Comparison of ENCODE assay signal across 14 cellular contexts in genomic region chr19:791605-792360, GRCh38. TPM values are rescaled to one million over a fixed set of nuclear protein-coding genes. Genes with fewer than 3 reads are reported as not detected.
A peak's percentile ranks its signal among the peaks of the same experiment; 100 is the strongest.
DNase-seq lines count a peak whose midpoint lies in the region; ATAC-seq and TF ChIP-seq lines count a peak whose summit lies in the region.
"Had no signal": no experiment of that assay in that cellular context is flagged by ENCODE, and none has a peak within 500 bp of the region (broad histone marks: within the 10 kb centered on the region; RNA-seq: fewer than 3 reads in every experiment).

No MANE protein-coding gene starts in this region.

- no peak overlapping the region for H3K4me3 ChIP-seq in Panc1 (ENCODE audit: low read depth in 2 of 2, low read length in 2 of 2)
- no peak overlapping the region for H3K4me3 ChIP-seq in heart left ventricle
- H3K4me3 ChIP-seq in stomach, result no peak overlapping the region
- no peak overlapping the region for H3K4me3 ChIP-seq in Peyer's patch

- H3K27ac ChIP-seq in Panc1 (ENCODE audit: low read length), result peak overlapping the region; percentile 39
- H3K27ac ChIP-seq in heart left ventricle, result peak overlapping the region in 11 of 12 donors; percentile 53 to 86 (median 76)
- peak overlapping the region in 4 of 5 donors; percentile 7 to 49 (median 46) for H3K27ac ChIP-seq in stomach
- peak overlapping the region in 2 of 4 donors; percentile 6 to 14 for H3K27ac ChIP-seq in Peyer's patch

- H3K36me3 Mint-ChIP-seq in activated CD4-positive, alpha-beta T cell treated with anti-CD3 and anti-CD28 coated beads, Interleukin-2, amount 10 ng/mL, durations not matched to agents 7 days and 5 days (ENCODE audit: low read depth), result no peaks in the 10 kb centered on the region

- whole genome bisulfite sequencing in heart left ventricle, 4 donors, result 43 to 59% (median 52%) methylated on average over 9 of the region's 9 CpGs
- WGBS in stomach, 5 donors, result 52 to 70% (median 61%) methylated on average over 9 of the region's 9 CpGs

- POLR2A ChIA-PET in Panc1 (lab: Charles Lee), result no interaction called here
- POLR2A ChIA-PET in activated CD4-positive, alpha-beta T cell treated with anti-CD3 and anti-CD28 coated beads, Interleukin-2, amount 10 ng/mL, durations not matched to agents 7 days and 5 days (lab: Charles Lee), result no interaction called here

- CTCF ChIA-PET in Panc1 (lab: Charles Lee), result interaction anchor here (0.6 kb wide), 1 partner anchor 9 kb away, joined by 10 read pairs; no protein-coding TSS in a partner anchor
- CTCF ChIA-PET in activated CD4-positive, alpha-beta T cell treated with anti-CD3 and anti-CD28 coated beads, Interleukin-2, amount 10 ng/mL, durations not matched to agents 7 days and 5 days (lab: Charles Lee), result no interaction called here

- H3K4me1 ChIP-seq in Panc1 (ENCODE audit: control insufficient read depth, insufficient read depth, low read length), result peaks cover 24% of the 10 kb centered on the region
- H3K4me1 ChIP-seq in heart left ventricle, result peaks cover 7 to 64% (median 41%) of the 10 kb centered on the region in 12 donors
- H3K4me1 ChIP-seq in stomach, result peaks cover 12 to 32% (median 22%) of the 10 kb centered on the region in 4 donors
- H3K4me1 ChIP-seq in Peyer's patch, result peaks cover 0 to 21% (median 5%) of the 10 kb centered on the region in 4 donors

- H3K9me3 ChIP-seq in Panc1 (ENCODE audit: control insufficient read depth, insufficient read depth, low read depth, low read length), result no peaks in the 10 kb centered on the region
- H3K9me3 ChIP-seq in heart left ventricle, result no peaks in the 10 kb centered on the region
- H3K9me3 ChIP-seq in stomach, result no peaks in the 10 kb centered on the region
- H3K9me3 ChIP-seq in Peyer's patch, result no peaks in the 10 kb centered on the region

- H3K9me3 Mint-ChIP-seq in activated CD4-positive, alpha-beta T cell treated with anti-CD3 and anti-CD28 coated beads, Interleukin-2, amount 10 ng/mL, durations not matched to agents 7 days and 5 days, result no peaks in the 10 kb centered on the region

- no peak overlapping the region for H3K27ac Mint-ChIP-seq in activated CD4-positive, alpha-beta T cell treated with anti-CD3 and anti-CD28 coated beads, Interleukin-2, amount 10 ng/mL, durations not matched to agents 7 days and 5 days
- H3K27ac Mint-ChIP-seq: activated CD4-positive, alpha-beta T cell treated with anti-CD3 and anti-CD28 coated beads for 36 hours had no signal

- TF ChIP-seq EP300 in stomach (IDR thresholded peaks at IDR 0.05), result no peak

- ATAC-seq in Panc1 (no peak), heart left ventricle (peak in 2 of 4 donors; percentile 21 to 22), GM19035 (IDR thresholded peaks at IDR 0.05; ENCODE audit: unreplicated experiment) (no peak)
- ATAC-seq: activated CD4-positive, alpha-beta T cell treated with anti-CD3 and anti-CD28 coated beads for 36 hours had no signal

- in situ Hi-C loops in Panc1 (cut with HindIII; ENCODE audit: low pct_unique_long_range_greater_than_20kb, low sequenced_read_pairs), result no loop called here

- no peaks in the 10 kb centered on the region; the same call in 1 of the 2 replicates for H3K36me3 ChIP-seq in Panc1 (ENCODE audit: control insufficient read depth, insufficient read depth, low read length)
- no peaks in the 10 kb centered on the region for H3K36me3 ChIP-seq in heart left ventricle
- no peaks in the 10 kb centered on the region for H3K36me3 ChIP-seq in stomach
- H3K36me3 ChIP-seq in Peyer's patch, result no peaks in the 10 kb centered on the region

- no peak for DNase-seq in Panc1 (ENCODE audit: low read depth, low spot score)
- DNase-seq in heart left ventricle, result peak in 2 of 5 donors; percentile 37 to 69
- no peak for DNase-seq in stomach
- DNase-seq in Peyer's patch, result no peak
- no peak for DNase-seq in activated CD4-positive, alpha-beta T cell treated with anti-CD3 and anti-CD28 coated beads, Interleukin-2, amount 10 ng/mL, durations not matched to agents 7 days and 5 days
- DNase-seq: activated CD4-positive, alpha-beta T cell treated with anti-CD3 and anti-CD28 coated beads for 36 hours; activated gamma-delta T cell; Calu3; kidney glomerular epithelial cell; NCI-H345; stimulated activated CD4-positive, alpha-beta T cell treated with anti-CD3 and anti-CD28 coated beads, Interleukin-4, amount 100 ng/mL, for 24 hours; substantia nigra had no signal

- intact Hi-C loops in Panc1 (cut with micrococcal nuclease; ENCODE audit: unreplicated experiment) (no loop called here), heart left ventricle (cut with DNase I) (no loop called here), stomach (cut with DNase I; ENCODE audit: low total_unique reads) (no loop called here)

- TF ChIP-seq POLR2A in heart left ventricle (IDR thresholded peaks at IDR 0.05) (no peak), stomach (IDR thresholded peaks at IDR 0.05) (no peak), Peyer's patch (IDR thresholded peaks at IDR 0.05) (no peak)

- no TSS peak for BruUV-seq in Panc1 (replicated peaks; lab: Mats Ljungman, UMichigan)

- peaks cover 4% of the 10 kb centered on the region for H3K27me3 Mint-ChIP-seq in activated CD4-positive, alpha-beta T cell treated with anti-CD3 and anti-CD28 coated beads, Interleukin-2, amount 10 ng/mL, durations not matched to agents 7 days and 5 days

- H3K4me3 Mint-ChIP-seq in activated CD4-positive, alpha-beta T cell treated with anti-CD3 and anti-CD28 coated beads, Interleukin-2, amount 10 ng/mL, durations not matched to agents 7 days and 5 days, result no peak overlapping the region
- H3K4me3 Mint-ChIP-seq: activated CD4-positive, alpha-beta T cell treated with anti-CD3 and anti-CD28 coated beads for 36 hours had no signal

- H3K27me3 ChIP-seq in Panc1 (ENCODE audit: control insufficient read depth, insufficient read depth, low read length) (no peaks in the 10 kb centered on the region), heart left ventricle (no peaks in the 10 kb centered on the region), stomach (no peaks in the 10 kb centered on the region), Peyer's patch (no peaks in the 10 kb centered on the region)

- H3K4me1 Mint-ChIP-seq in activated CD4-positive, alpha-beta T cell treated with anti-CD3 and anti-CD28 coated beads, Interleukin-2, amount 10 ng/mL, durations not matched to agents 7 days and 5 days, result peaks cover 11% of the 10 kb centered on the region

- no peak for TF ChIP-seq CTCF in Panc1 (IDR thresholded peaks at IDR 0.05)
- TF ChIP-seq CTCF in heart left ventricle (IDR thresholded peaks at IDR 0.05), result no peak
- no peak for TF ChIP-seq CTCF in stomach (IDR thresholded peaks at IDR 0.05)
- no peak for TF ChIP-seq CTCF in Peyer's patch (IDR thresholded peaks at IDR 0.05)

RNA-seq across cellular contexts. Expression of gene PTBP1, which starts 5.5 kb away (rescaled TPM):
- 515 TPM for total RNA-seq in Panc1 (2021; ENCODE audit: unreplicated experiment)
- polyA plus RNA-seq in Panc1 (2012; ENCODE audit: insufficient read length), result 590 TPM
- 100 to 1,000 TPM in 1 of 9 donors, 10 to 100 TPM in 8; 47.6 to 144 (median 55.6) TPM for total RNA-seq in heart left ventricle
- 10 to 100 TPM; 39.2 to 52.2 TPM for polyA plus RNA-seq in heart left ventricle
- total RNA-seq in stomach, result 100 to 1,000 TPM in 4 of 5 donors, 10 to 100 TPM in 1; 92.9 to 539 (median 173) TPM
- 10 to 100 TPM; 74.8 to 80.9 (median 74.8) TPM for polyA plus RNA-seq in stomach
- 100 to 1,000 TPM; 173 to 436 (median 229) TPM for total RNA-seq in Peyer's patch
- 100 to 1,000 TPM; 487 to 536 TPM for total RNA-seq in activated CD4-positive, alpha-beta T cell treated with anti-CD3 and anti-CD28 coated beads, Interleukin-2, amount 10 ng/mL, durations not matched to agents 7 days and 5 days

RNA-seq across cellular contexts. Expression of gene PLPPR3, which starts 30.0 kb away (rescaled TPM):
- 63.7 TPM for total RNA-seq in Panc1 (2021; ENCODE audit: unreplicated experiment)
- polyA plus RNA-seq in Panc1 (2012; ENCODE audit: insufficient read length), result 123 TPM
- under 1 TPM in 3 of 9 donors, not detected in 6; 0.10 to 0.50 (median 0.14) TPM for total RNA-seq in heart left ventricle
- polyA plus RNA-seq in heart left ventricle, result not detected
- total RNA-seq in stomach, result under 1 TPM in 1 of 5 donors, not detected in 4; 0.55 TPM
- polyA plus RNA-seq in stomach, result under 1 TPM in 1 of 3 donors, not detected in 2; 0.46 TPM
- not detected for total RNA-seq in Peyer's patch
- not detected for total RNA-seq in activated CD4-positive, alpha-beta T cell treated with anti-CD3 and anti-CD28 coated beads, Interleukin-2, amount 10 ng/mL, durations not matched to agents 7 days and 5 days
- total RNA-seq: activated CD4-positive, alpha-beta T cell treated with anti-CD3 and anti-CD28 coated beads for 36 hours; Calu3; omental fat pad had no signal

RNA-seq across cellular contexts. Expression of gene AZU1, which starts 35.9 kb away (rescaled TPM):
- total RNA-seq in Panc1 (2021; ENCODE audit: unreplicated experiment), result 5.8 TPM
- 5.9 TPM for polyA plus RNA-seq in Panc1 (2012; ENCODE audit: insufficient read length)
- 1 to 10 TPM in 1 of 9 donors, under 1 TPM in 1, not detected in 7; 0.20 to 3.3 TPM for total RNA-seq in heart left ventricle
- under 1 TPM in 1 of 2 donors, not detected in 1; 0.11 TPM for polyA plus RNA-seq in heart left ventricle
- under 1 TPM in 1 of 5 donors, not detected in 4; 0.55 TPM for total RNA-seq in stomach
- 1 to 10 TPM in 1 of 3 donors, under 1 TPM in 2; 0.53 to 1.5 (median 1.00) TPM for polyA plus RNA-seq in stomach
- total RNA-seq in Peyer's patch, result not detected
- total RNA-seq in activated CD4-positive, alpha-beta T cell treated with anti-CD3 and anti-CD28 coated beads, Interleukin-2, amount 10 ng/mL, durations not matched to agents 7 days and 5 days, result not detected
- total RNA-seq: activated CD4-positive, alpha-beta T cell treated with anti-CD3 and anti-CD28 coated beads for 36 hours; Calu3 had no signal

RNA-seq across cellular contexts. Expression of gene MISP, which starts 40.9 kb away (rescaled TPM):
- total RNA-seq in Panc1 (2021; ENCODE audit: unreplicated experiment) (5.8 TPM), heart left ventricle (1 to 10 TPM in 1 of 9 donors, not detected in 8; 1.1 TPM), stomach (100 to 1,000 TPM in 1 of 5 donors, 10 to 100 TPM in 3, 1 to 10 TPM in 1; 5.3 to 149 (median 27.7) TPM), Peyer's patch (100 to 1,000 TPM; 116 to 828 (median 637) TPM)
- polyA plus RNA-seq in Panc1 (2012; ENCODE audit: insufficient read length), result 4.3 TPM
- polyA plus RNA-seq in heart left ventricle (under 1 TPM in 1 of 2 donors, not detected in 1; 0.06 TPM), stomach (10 to 100 TPM in 2 of 3 donors, 1 to 10 TPM in 1; 2.1 to 12.9 (median 12.5) TPM)
- not detected for total RNA-seq in activated CD4-positive, alpha-beta T cell treated with anti-CD3 and anti-CD28 coated beads, Interleukin-2, amount 10 ng/mL, durations not matched to agents 7 days and 5 days

RNA-seq across cellular contexts. Expression of gene PRTN3, which starts 49.0 kb away (rescaled TPM):
- total RNA-seq in Panc1 (2021; ENCODE audit: unreplicated experiment), result 1.5 TPM
- 2.6 TPM for polyA plus RNA-seq in Panc1 (2012; ENCODE audit: insufficient read length)
- under 1 TPM in 1 of 9 donors, not detected in 8; 0.40 TPM for total RNA-seq in heart left ventricle
- under 1 TPM in 1 of 2 donors, not detected in 1; 0.11 TPM for polyA plus RNA-seq in heart left ventricle
- total RNA-seq in stomach, result 1 to 10 TPM in 1 of 5 donors, not detected in 4; 2.6 TPM
- polyA plus RNA-seq in stomach, result under 1 TPM in 1 of 3 donors, not detected in 2; 0.15 TPM
- total RNA-seq in Peyer's patch, result not detected
- total RNA-seq in activated CD4-positive, alpha-beta T cell treated with anti-CD3 and anti-CD28 coated beads, Interleukin-2, amount 10 ng/mL, durations not matched to agents 7 days and 5 days, result not detected
- total RNA-seq: activated CD4-positive, alpha-beta T cell treated with anti-CD3 and anti-CD28 coated beads for 36 hours; Calu3; omental fat pad had no signal

Comparison
In these comparisons a context has a peak if more than half of its experiments do, and no peak if none do; other contexts are left out.
1. RNA of gene PLPPR3, which starts 30.0 kb away (total RNA-seq): 63.7 TPM in Panc1 (single experiment); 0.10 to 0.50 TPM in heart left ventricle, 0.55 TPM in stomach, not detected in Peyer's patch and not detected in activated CD4-positive, alpha-beta T cell treated with anti-CD3 and anti-CD28 coated beads, Interleukin-2, amount 10 ng/mL, durations not matched to agents 7 days and 5 days; every median in the first group is over 10 times any median in the second.